Comparison of ENCODE assay signal across 1 cellular context in the genomic region with DNA sequence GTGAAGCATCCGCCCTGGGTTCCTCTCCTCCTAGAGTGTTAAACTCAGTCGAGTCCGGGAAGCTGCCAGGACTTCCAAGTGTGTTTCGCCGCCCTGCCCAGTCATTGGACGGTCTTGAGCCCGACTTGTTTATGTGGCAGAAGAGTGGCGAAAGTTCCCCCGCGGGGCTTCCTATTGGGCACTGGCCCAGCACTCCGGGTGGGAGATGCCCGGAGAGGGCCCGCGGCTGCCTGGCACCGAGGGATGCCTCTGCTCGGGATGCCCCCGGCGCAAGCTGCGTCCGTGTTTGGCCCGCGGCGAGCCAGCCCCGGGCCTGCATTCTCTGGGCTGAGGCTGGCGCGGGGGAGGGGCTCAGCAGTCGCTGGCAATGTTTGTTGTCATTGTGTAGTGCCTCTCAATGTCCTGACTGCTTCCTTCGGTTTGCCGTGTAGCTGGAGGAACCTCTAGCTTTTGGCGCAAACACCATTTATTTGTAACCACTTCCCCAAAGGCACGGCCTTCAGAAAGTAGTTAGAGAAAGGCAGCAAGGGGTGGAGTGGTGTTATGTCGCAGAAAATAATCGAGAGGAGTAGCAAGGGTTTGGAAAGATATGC.
TF ChIP-seq lines count a peak whose summit lies in the region.

No MANE protein-coding gene starts in this region.

TF ChIP-seq in SK-N-SH, 30 proteins besides CTCF, POLR2A, EP300 and RAD21 (continued from another document):
- TF ChIP-seq FOSL2 (IDR thresholded peaks at IDR 0.05; ENCODE audit: borderline replicate concordance, low read depth) = no peak
- TF ChIP-seq RCOR1 (IDR thresholded peaks at IDR 0.05; ENCODE audit: low read length) = no peak
- no peak for TF ChIP-seq CHD2 (IDR thresholded peaks at IDR 0.05; ENCODE audit: low read length, partially characterized antibody)
- TF ChIP-seq SMC3 (IDR thresholded peaks at IDR 0.05; ENCODE audit: low read depth, low read length) = no peak
- no peak for TF ChIP-seq EZH2phosphoT487 (IDR thresholded peaks at IDR 0.05; ENCODE audit: borderline replicate concordance, low read depth)
- TF ChIP-seq PBX3 (IDR thresholded peaks at IDR 0.05) = no peak
- TF ChIP-seq RXRA (IDR thresholded peaks at IDR 0.05; ENCODE audit: borderline replicate concordance, low read depth) = no peak
- no peak; the same call in 1 of the 2 replicates for TF ChIP-seq POLR2AphosphoS5 (IDR thresholded peaks at IDR 0.05; ENCODE audit: low read depth, low read length)
- TF ChIP-seq REST (IDR thresholded peaks at IDR 0.05; ENCODE audit: low read depth, low read length) = no peak
- no peak for TF ChIP-seq TCF12 (IDR thresholded peaks at IDR 0.05)
- peak; percentile 31; the same call in 1 of the 2 replicates for TF ChIP-seq NFIC (IDR thresholded peaks at IDR 0.05; ENCODE audit: borderline replicate concordance)
